Comparison of ENCODE assay signal across 18 cellular contexts in the genomic region with DNA sequence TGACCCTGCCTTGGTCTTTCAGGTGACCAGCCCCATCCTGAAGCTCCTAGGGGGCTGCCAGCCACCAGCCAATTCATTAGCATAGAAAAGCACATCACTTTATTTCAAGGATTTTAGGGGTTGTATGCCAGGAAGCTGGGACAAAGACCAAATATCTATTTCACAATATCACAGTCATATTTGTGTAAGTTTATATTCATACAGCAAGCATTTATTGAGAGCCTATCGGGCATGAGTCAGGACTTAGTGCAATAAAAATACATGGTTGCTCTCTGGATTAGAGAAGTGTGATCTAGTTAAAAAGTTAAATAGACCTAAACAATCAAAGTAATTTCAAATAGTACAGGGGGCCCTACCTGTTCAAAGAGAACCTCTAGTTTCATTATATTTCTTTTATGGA.
A peak's percentile ranks its signal among the peaks of the same experiment; 100 is the strongest.
DNase-seq lines count a peak whose midpoint lies in the region; ATAC-seq and TF ChIP-seq lines count a peak whose summit lies in the region.
"Had no signal": no experiment of that assay in that cellular context is flagged by ENCODE, and none has a peak within 500 bp of the region (broad histone marks: within the 10 kb centered on the region; RNA-seq: fewer than 3 reads in every experiment).

No MANE protein-coding gene starts in this region.

- H3K4me3 ChIP-seq in AG09309 (ENCODE audit: control insufficient read depth, low read depth, low read length), result no peak overlapping the region
- no peak overlapping the region for H3K4me3 ChIP-seq in cardiac fibroblast (replicated peaks in 1 of 2; ENCODE audit: low read depth in 2 of 2, low read length in 2 of 2)
- no peak overlapping the region for H3K4me3 ChIP-seq in foreskin fibroblast (ENCODE audit: low read depth in 1 of 2, low read length in 2 of 2)
- H3K4me3 ChIP-seq: MG63 had no signal

- TF ChIP-seq CTCF in AG09309 (IDR thresholded peaks at IDR 0.05; ENCODE audit: control insufficient read depth, insufficient read depth, low read depth, low read length, missing control alignments) (no peak), cardiac fibroblast (IDR thresholded peaks at IDR 0.05; ENCODE audit: low read depth, low read length) (no peak), foreskin fibroblast (IDR thresholded peaks at IDR 0.05; ENCODE audit: low read depth, low read length) (no peak)

- ATAC-seq in HG03460 (IDR thresholded peaks at IDR 0.05; ENCODE audit: unreplicated experiment) (no peak), HG03097 (IDR thresholded peaks at IDR 0.05; ENCODE audit: low FRiP score, unreplicated experiment) (no peak)
- ATAC-seq: Panc1 had no signal

- DNase-seq in AG09309 (ENCODE audit: low read depth), result peak; percentile 39
- DNase-seq in HCEC 1CT, result peak; percentile 77
- peak; percentile 47 to 67 for DNase-seq in cardiac fibroblast (ENCODE audit: low read depth in 2 of 2)
- peak; percentile 28 to 63 for DNase-seq in foreskin fibroblast
- no peak for DNase-seq in stimulated activated CD4-positive, alpha-beta T cell treated with anti-CD3 and anti-CD28 coated beads, Interleukin-2, amount 100 ng/mL, for 48 hours
- DNase-seq in hypothalamus (lab: John Stamatoyannopoulos, UW), result no peak
- DNase-seq: DMS53, GOT3, KG1, MG63, NCI-H1105 treated with DMSO at 0.1 percent for 48 hours, NCI-H187, NCI-H446 treated with DMSO at 0.1 percent for 48 hours, NCI-H748 treated with DMSO at 0.1 percent for 48 hours, Right ventricle myocardium superior had no signal

Comparison
In these comparisons a context has a peak if more than half of its experiments do, and no peak if none do; other contexts are left out.
1. DNase-seq: peak in AG09309 (single experiment), HCEC 1CT (single experiment), cardiac fibroblast (2 of 2) and foreskin fibroblast (2 of 2); none in stimulated activated CD4-positive, alpha-beta T cell treated with anti-CD3 and anti-CD28 coated beads, Interleukin-2, amount 100 ng/mL, for 48 hours (0 of 2) and hypothalamus (0 of 51).